Comparison of ENCODE assay signal across 18 cellular contexts in the genomic region with DNA sequence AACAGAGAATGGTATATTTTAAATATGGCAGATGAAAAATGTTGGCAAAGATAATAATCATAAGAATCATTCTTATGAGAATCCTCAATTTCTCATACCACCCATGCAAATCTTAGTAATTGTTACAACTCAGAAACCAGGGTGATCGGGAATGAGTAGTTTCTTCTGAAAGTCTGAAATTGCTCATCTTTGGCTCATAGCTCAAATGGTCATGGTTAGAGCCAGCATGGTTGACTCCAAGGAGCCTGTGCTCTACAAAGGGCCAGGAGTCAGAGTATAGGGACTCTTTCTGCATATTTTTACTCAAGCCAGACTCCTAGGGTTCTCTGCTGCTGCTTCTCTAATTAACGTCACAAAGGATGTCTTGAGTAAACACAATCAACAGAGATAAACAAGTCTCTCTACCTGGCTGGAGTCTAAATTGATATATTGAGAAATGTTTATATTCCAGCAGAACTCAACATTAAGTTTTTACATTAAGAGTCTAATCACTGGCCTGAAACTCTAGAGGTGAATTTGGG. TPM values are rescaled to one million over a fixed set of nuclear protein-coding genes. Genes with fewer than 3 reads are reported as not detected.
DNase-seq lines count a peak whose midpoint lies in the region; ATAC-seq, FAIRE-seq and TF ChIP-seq lines count a peak whose summit lies in the region.
"Had no signal": no experiment of that assay in that cellular context is flagged by ENCODE, and none has a peak within 500 bp of the region (broad histone marks: within the 10 kb centered on the region; RNA-seq: fewer than 3 reads in every experiment).

No MANE protein-coding gene starts in this region.

- no peak overlapping the region for H3K4me3 Mint-ChIP-seq in activated CD8-positive, alpha-beta T cell treated with anti-CD3 and anti-CD28 coated beads for 36 hours
- H3K4me3 Mint-ChIP-seq in activated CD8-positive, alpha-beta T cell treated with anti-CD3 and anti-CD28 coated beads, Interleukin-2, amount 10 ng/mL, durations not matched to agents 7 days and 5 days, result no peak overlapping the region
- H3K4me3 Mint-ChIP-seq in IgD-negative memory B cell (peak overlapping the region in 2 of 4 donors; percentile 87 to 88), progenitor cell of endocrine pancreas (ENCODE audit: low read depth) (peak overlapping the region; percentile 98)

- H3K56ac ChIP-seq in H1 (replicated peaks; ENCODE audit: insufficient read length, low read depth, low read length), result no peak overlapping the region

- H3K4me1 Mint-ChIP-seq in activated CD8-positive, alpha-beta T cell treated with anti-CD3 and anti-CD28 coated beads for 36 hours (ENCODE audit: low read depth), result peaks cover 48% of the 10 kb centered on the region
- H3K4me1 Mint-ChIP-seq in activated CD8-positive, alpha-beta T cell treated with anti-CD3 and anti-CD28 coated beads, Interleukin-2, amount 10 ng/mL, durations not matched to agents 7 days and 5 days (ENCODE audit: low read depth), result peaks cover 36% of the 10 kb centered on the region
- peaks cover 24 to 30% (median 30%) of the 10 kb centered on the region in 3 donors for H3K4me1 Mint-ChIP-seq in IgD-negative memory B cell
- H3K4me1 Mint-ChIP-seq in progenitor cell of endocrine pancreas (ENCODE audit: low read depth), result peaks cover 25% of the 10 kb centered on the region

- H3K79me2 ChIP-seq in H1 (ENCODE audit: control insufficient read depth in 1 of 2, insufficient read depth in 2 of 2, low read length in 2 of 2), result peaks cover 7 to 25% of the 10 kb centered on the region in 2 experiments; a peak in 3 of 4 replicates

- H3K23me2 ChIP-seq in H1 (ENCODE audit: low read depth, low read length), result peaks cover 10% of the 10 kb centered on the region; the same call in 1 of the 2 replicates

- no peak overlapping the region for H2BK15ac ChIP-seq in H1 (ENCODE audit: low read length)

- H3K27ac ChIP-seq in H1 (ENCODE audit: low read depth, low read length), result no peak overlapping the region
- H3K27ac ChIP-seq: SK-N-MC, testis had no signal

- H4K5ac ChIP-seq in H1 (ENCODE audit: insufficient read length, low read depth, low read length), result peak overlapping the region; percentile 16

- peak overlapping the region in 1 of 2 experiments; percentile 12; a peak in 2 of 4 replicates for H3K4me2 ChIP-seq in H1 (ENCODE audit: insufficient read depth in 1 of 2, low read depth in 2 of 2, low read length in 2 of 2)

- H3K9me3 ChIP-seq in H1 (ENCODE audit: insufficient read depth in 2 of 2, low read depth in 1 of 2, low read length in 1 of 2), result no peaks in the 10 kb centered on the region
- H3K9me3 ChIP-seq: testis had no signal

- peak overlapping the region; percentile 90 for H3K27ac Mint-ChIP-seq in activated CD8-positive, alpha-beta T cell treated with anti-CD3 and anti-CD28 coated beads for 36 hours
- H3K27ac Mint-ChIP-seq in activated CD8-positive, alpha-beta T cell treated with anti-CD3 and anti-CD28 coated beads, Interleukin-2, amount 10 ng/mL, durations not matched to agents 7 days and 5 days, result no peak overlapping the region
- H3K27ac Mint-ChIP-seq in IgD-negative memory B cell (peak overlapping the region; percentile 90 to 98 (median 97)), progenitor cell of endocrine pancreas (no peak overlapping the region)

- TF ChIP-seq EP300 in H1 (IDR thresholded peaks at IDR 0.05; ENCODE audit: borderline replicate concordance in 1 of 2, low read depth in 2 of 2, low read length in 2 of 2), result no peak

- no peak overlapping the region; a peak in 1 of 7 replicates for H3K9ac ChIP-seq in H1 (replicated peaks in 1 of 4; ENCODE audit: extremely low read depth in 1 of 4, low read depth in 3 of 4, low read length in 3 of 4)

- intact Hi-C loops in activated CD8-positive, alpha-beta T cell treated with anti-CD3 and anti-CD28 coated beads for 36 hours (cut with micrococcal nuclease), result no loop called here

- DNase-seq in activated CD8-positive, alpha-beta T cell treated with anti-CD3 and anti-CD28 coated beads for 36 hours, result peak; percentile 39
- no peak for DNase-seq in activated CD8-positive, alpha-beta T cell treated with anti-CD3 and anti-CD28 coated beads, Interleukin-2, amount 10 ng/mL, durations not matched to agents 7 days and 5 days
- DNase-seq in H1 (ENCODE audit: low read depth in 1 of 2, low spot score in 2 of 2) (no peak), progenitor cell of endocrine pancreas (ENCODE audit: low spot score, unreplicated experiment) (no peak), DMS79 (lab: John Stamatoyannopoulos, UW) (no peak)
- DNase-seq: COR-L47, cortex of kidney, NCI-H446 treated with DMSO at 0.1 percent for 48 hours, testis had no signal

- no peak for TF ChIP-seq CTCF in activated CD8-positive, alpha-beta T cell treated with anti-CD3 and anti-CD28 coated beads for 36 hours (IDR thresholded peaks at IDR 0.05)
- no peak for TF ChIP-seq CTCF in H1 (IDR thresholded peaks at IDR 0.05; ENCODE audit: control extremely low read depth in 1 of 3, insufficient read depth in 1 of 3, low read depth in 1 of 3, low read length in 3 of 3)
- no peak for TF ChIP-seq CTCF in progenitor cell of endocrine pancreas (IDR thresholded peaks at IDR 0.05; ENCODE audit: unreplicated experiment)

- H3K27me3 ChIP-seq in H1 (replicated peaks in 1 of 4; ENCODE audit: control insufficient read depth in 3 of 4, extremely low read depth in 1 of 4, insufficient read depth in 3 of 4, low read length in 3 of 4), result no peaks in the 10 kb centered on the region
- H3K27me3 ChIP-seq: testis had no signal

- TF ChIP-seq RAD21 in H1 (IDR thresholded peaks at IDR 0.05 in 1 of 2, conservative IDR thresholded peaks at IDR 0.05 in 1 of 2; ENCODE audit: low read depth in 2 of 2, low read length in 2 of 2), result no peak

- H3K14ac ChIP-seq in H1 (ENCODE audit: insufficient read length), result no peak overlapping the region

- POLR2A ChIA-PET in activated CD8-positive, alpha-beta T cell treated with anti-CD3 and anti-CD28 coated beads for 36 hours (lab: Charles Lee), result interaction anchor here (1.2 kb wide), 1 partner anchor 12 kb away, joined by 4 read pairs; no protein-coding TSS in a partner anchor
- POLR2A ChIA-PET in activated CD8-positive, alpha-beta T cell treated with anti-CD3 and anti-CD28 coated beads, Interleukin-2, amount 10 ng/mL, durations not matched to agents 7 days and 5 days (lab: Charles Lee), result interaction anchor here (1.5 kb wide), 1 partner anchor 13 kb away, joined by 4 read pairs; no protein-coding TSS in a partner anchor
- POLR2A ChIA-PET in H1 (lab: Charles Lee; ENCODE audit: partially characterized antibody), result interaction anchor here (2.2 to 10.5 kb wide), 3 partner anchors 16 to 25 kb away, joined by 6 to 70 read pairs (median 21); no protein-coding TSS in a partner anchor

- H2BK120ac ChIP-seq in H1 (replicated peaks; ENCODE audit: low read depth, low read length), result no peak overlapping the region

- H2BK20ac ChIP-seq in H1 (ENCODE audit: low read length), result no peak overlapping the region

- H3K4me1 ChIP-seq in H1 (replicated peaks in 1 of 4; ENCODE audit: control insufficient read depth in 3 of 4, insufficient read depth in 4 of 4, low read length in 3 of 4), result peaks cover 2 to 17% (median 7%) of the 10 kb centered on the region in 4 experiments; a peak in 4 of 7 replicates

- H2BK5ac ChIP-seq in H1 (ENCODE audit: low read depth, low read length), result no peak overlapping the region

- H2AK5ac ChIP-seq in H1 (ENCODE audit: low read depth, low read length), result no peak overlapping the region

- H3K18ac ChIP-seq in H1 (ENCODE audit: extremely low read depth, low read length), result no peak overlapping the region

- H3K79me1 ChIP-seq in H1 (ENCODE audit: low read depth, low read length), result peaks cover 8% of the 10 kb centered on the region; the same call in 1 of the 2 replicates

- no peaks in the 10 kb centered on the region for H3K27me3 Mint-ChIP-seq in activated CD8-positive, alpha-beta T cell treated with anti-CD3 and anti-CD28 coated beads for 36 hours
- peaks cover 5% of the 10 kb centered on the region for H3K27me3 Mint-ChIP-seq in activated CD8-positive, alpha-beta T cell treated with anti-CD3 and anti-CD28 coated beads, Interleukin-2, amount 10 ng/mL, durations not matched to agents 7 days and 5 days (ENCODE audit: low read depth)
- peaks cover 3% of the 10 kb centered on the region for H3K27me3 Mint-ChIP-seq in IgD-negative memory B cell
- peaks cover 3% of the 10 kb centered on the region for H3K27me3 Mint-ChIP-seq in progenitor cell of endocrine pancreas

- H3K9me3 Mint-ChIP-seq in activated CD8-positive, alpha-beta T cell treated with anti-CD3 and anti-CD28 coated beads for 36 hours, result no peaks in the 10 kb centered on the region
- H3K9me3 Mint-ChIP-seq in activated CD8-positive, alpha-beta T cell treated with anti-CD3 and anti-CD28 coated beads, Interleukin-2, amount 10 ng/mL, durations not matched to agents 7 days and 5 days (ENCODE audit: insufficient read depth), result no peaks in the 10 kb centered on the region
- H3K9me3 Mint-ChIP-seq in IgD-negative memory B cell, result no peaks in the 10 kb centered on the region
- H3K9me3 Mint-ChIP-seq in progenitor cell of endocrine pancreas (ENCODE audit: low read depth), result no peaks in the 10 kb centered on the region

- no peak for FAIRE-seq in H1 (lab: Jason Lieb, UNC)
- FAIRE-seq: astrocyte, G401.6, keratinocyte had no signal

- no peak overlapping the region for H2BK12ac ChIP-seq in H1 (ENCODE audit: low read depth, low read length)

- no peak overlapping the region for H3K4ac ChIP-seq in H1 (replicated peaks; ENCODE audit: insufficient read length, low read depth, low read length)

- no peak overlapping the region for H4K8ac ChIP-seq in H1 (ENCODE audit: extremely low read depth, insufficient read depth, low read length)

- peaks cover 9 to 11% of the 10 kb centered on the region in 2 experiments for H4K20me1 ChIP-seq in H1 (replicated peaks in 1 of 2; ENCODE audit: control insufficient read depth in 1 of 2, insufficient read depth in 2 of 2, low read length in 2 of 2)

- CTCF ChIA-PET in activated CD8-positive, alpha-beta T cell treated with anti-CD3 and anti-CD28 coated beads for 36 hours (lab: Charles Lee), result interaction anchor here (1.6 to 10.9 kb wide), 4 partner anchors 10 to 50 kb away, joined by 5 to 99 read pairs (median 8); no protein-coding TSS in a partner anchor
- CTCF ChIA-PET in activated CD8-positive, alpha-beta T cell treated with anti-CD3 and anti-CD28 coated beads, Interleukin-2, amount 10 ng/mL, durations not matched to agents 7 days and 5 days (lab: Charles Lee), result interaction anchor here (1.1 to 3.2 kb wide), 5 partner anchors 9 to 212 kb away, joined by 3 to 27 read pairs (median 16); no protein-coding TSS in a partner anchor
- CTCF ChIA-PET in H1 (lab: Charles Lee; ENCODE audit: partially characterized antibody), result interaction anchor here (0.8 to 16.2 kb wide), 6 partner anchors 7 to 53 kb away, joined by 3 to 187 read pairs (median 4); no protein-coding TSS in a partner anchor

- TF ChIP-seq POLR2A in H1 (IDR thresholded peaks at IDR 0.05; ENCODE audit: control extremely low read depth in 1 of 2, low read depth in 2 of 2, low read length in 2 of 2), result no peak

- peaks cover 2 to 10% (median 7%) of the 10 kb centered on the region in 4 experiments; a peak in 7 of 8 replicates for H3K36me3 ChIP-seq in H1 (ENCODE audit: control insufficient read depth in 2 of 4, insufficient read depth in 4 of 4, low read length in 3 of 4)

- H3K4me3 ChIP-seq in H1 (ENCODE audit: extremely low read depth in 1 of 4, insufficient read depth in 2 of 4, low read depth in 3 of 4, low read length in 4 of 4), result peak overlapping the region in 1 of 4 experiments; percentile 6; a peak in 1 of 8 replicates
- H3K4me3 ChIP-seq: testis had no signal

- peaks cover 23% of the 10 kb centered on the region for H3K36me3 Mint-ChIP-seq in activated CD8-positive, alpha-beta T cell treated with anti-CD3 and anti-CD28 coated beads for 36 hours (ENCODE audit: low read depth)
- peaks cover 27% of the 10 kb centered on the region for H3K36me3 Mint-ChIP-seq in activated CD8-positive, alpha-beta T cell treated with anti-CD3 and anti-CD28 coated beads, Interleukin-2, amount 10 ng/mL, durations not matched to agents 7 days and 5 days (ENCODE audit: low read depth)
- H3K36me3 Mint-ChIP-seq in IgD-negative memory B cell (peaks cover 7% of the 10 kb centered on the region), progenitor cell of endocrine pancreas (ENCODE audit: insufficient read depth) (peaks cover 6% of the 10 kb centered on the region)

- H3K23ac ChIP-seq in H1 (ENCODE audit: insufficient read length), result no peak overlapping the region

- ATAC-seq in activated CD8-positive, alpha-beta T cell treated with anti-CD3 and anti-CD28 coated beads for 36 hours, result peak; percentile 36
- no peak for ATAC-seq in activated CD8-positive, alpha-beta T cell treated with anti-CD3 and anti-CD28 coated beads, Interleukin-2, amount 10 ng/mL, durations not matched to agents 7 days and 5 days
- ATAC-seq in GM21381 (IDR thresholded peaks at IDR 0.05; ENCODE audit: unreplicated experiment) (no peak), GM18909 (IDR thresholded peaks at IDR 0.05; ENCODE audit: poor library complexity, unreplicated experiment) (no peak)
- ATAC-seq: esophagus mucosa had no signal

- WGBS in H1 (ENCODE audit: extremely low coverage in 1 of 2, insufficient coverage in 1 of 2, insufficient read length in 1 of 2, insufficient replicate concordance in 2 of 2, low coverage in 1 of 2, low lambda C conversion rate in 2 of 2, missing lambda C conversion rate in 1 of 2), 2 experiments, result 57% methylated on average over 2 of the region's 2 CpGs; no CpG with 5 or more reads in 1 of the 2 experiments

- no peak overlapping the region for H2AFZ ChIP-seq in H1 (ENCODE audit: low read length)

- no peak overlapping the region for H4K91ac ChIP-seq in H1 (replicated peaks; ENCODE audit: insufficient read length, low read length)

RNA-seq across cellular contexts. Expression of a gene that starts 1.9 kb away (rescaled TPM):
- total RNA-seq in activated CD8-positive, alpha-beta T cell treated with anti-CD3 and anti-CD28 coated beads for 36 hours, result 10 to 100 TPM; 47.7 to 47.9 TPM
- total RNA-seq in activated CD8-positive, alpha-beta T cell treated with anti-CD3 and anti-CD28 coated beads, Interleukin-2, amount 10 ng/mL, durations not matched to agents 7 days and 5 days, result 10 to 100 TPM; 38.2 to 40.2 TPM
- polyA plus RNA-seq in IgD-negative memory B cell, result 4.7 TPM
- total RNA-seq in H1 (2021; fragmentation: NEBNext Ultra II Directional; extraction: Animal tissue kit (Norgen Biotek cat#: 25700)), result 23.8 and 26.6 TPM in 2 replicates
- 6.0 and 7.0 TPM in 2 replicates for polyA plus RNA-seq in H1 (2011; rRNA removed)
- polyA plus RNA-seq in H1 (2011; cell fraction: cytosol; rRNA removed), result 7.6 TPM
- 6.8 TPM for polyA plus RNA-seq in H1 (2011; cell fraction: nucleus; rRNA removed)
- 8.9 to 12.0 TPM (median 9.7 TPM) in 4 replicates for polyA plus RNA-seq in H1 (2012, experiment 1 of 2)
- 1.0 TPM for polyA plus RNA-seq in H1 (2012, experiment 2 of 2)
- polyA plus RNA-seq in H1 (2013, experiment 1 of 2), result 6.9 TPM
- 6.3 TPM for polyA plus RNA-seq in H1 (2013, experiment 2 of 2)
- polyA minus RNA-seq in H1 (2011; rRNA and poly(A)+ RNA removed), result 24.8 and 27.2 TPM in 2 replicates
- polyA minus RNA-seq in H1 (2011; cell fraction: cytosol; rRNA and poly(A)+ RNA removed), result 14.2 TPM
- polyA minus RNA-seq in H1 (2011; cell fraction: nucleus; rRNA and poly(A)+ RNA removed), result 19.3 TPM
- total RNA-seq in progenitor cell of endocrine pancreas, result 31.8 and 32.5 TPM in 2 replicates

RNA-seq across cellular contexts. Expression of a gene that starts 40.5 kb away (rescaled TPM):
- not detected for total RNA-seq in activated CD8-positive, alpha-beta T cell treated with anti-CD3 and anti-CD28 coated beads for 36 hours
- total RNA-seq in activated CD8-positive, alpha-beta T cell treated with anti-CD3 and anti-CD28 coated beads, Interleukin-2, amount 10 ng/mL, durations not matched to agents 7 days and 5 days, result not detected
- not detected for polyA plus RNA-seq in IgD-negative memory B cell
- 0.17 and 0.25 TPM in 2 replicates for total RNA-seq in H1 (2021; fragmentation: NEBNext Ultra II Directional; extraction: Animal tissue kit (Norgen Biotek cat#: 25700))
- 0.26 and 0.28 TPM in 2 replicates for polyA plus RNA-seq in H1 (2011; rRNA removed)
- 0.36 TPM for polyA plus RNA-seq in H1 (2011; cell fraction: cytosol; rRNA removed)
- polyA plus RNA-seq in H1 (2011; cell fraction: nucleus; rRNA removed), result 0.29 TPM
- polyA plus RNA-seq in H1 (2012, experiment 1 of 2), result 0.24 to 0.37 TPM (median 0.31 TPM) in 3 of 4 replicates, not detected in the other
- 0.08 TPM for polyA plus RNA-seq in H1 (2012, experiment 2 of 2)
- 0.12 TPM for polyA plus RNA-seq in H1 (2013, experiment 1 of 2)
- 0.13 TPM for polyA plus RNA-seq in H1 (2013, experiment 2 of 2)
- 0.22 and 0.27 TPM in 2 replicates for polyA minus RNA-seq in H1 (2011; rRNA and poly(A)+ RNA removed)
- not detected for polyA minus RNA-seq in H1 (2011; cell fraction: cytosol; rRNA and poly(A)+ RNA removed)
- polyA minus RNA-seq in H1 (2011; cell fraction: nucleus; rRNA and poly(A)+ RNA removed), result not detected
- 0.67 and 0.72 TPM in 2 replicates for total RNA-seq in progenitor cell of endocrine pancreas
- total RNA-seq: astrocyte, esophagus mucosa, posterior vena cava had no signal
- polyA plus RNA-seq: keratinocyte had no signal

Comparison
In these comparisons a context has a peak if more than half of its experiments do, and no peak if none do; other contexts are left out.
1. H3K27ac Mint-ChIP-seq: peak in activated CD8-positive, alpha-beta T cell treated with anti-CD3 and anti-CD28 coated beads for 36 hours (single experiment) and IgD-negative memory B cell (3 of 3); none in activated CD8-positive, alpha-beta T cell treated with anti-CD3 and anti-CD28 coated beads, Interleukin-2, amount 10 ng/mL, durations not matched to agents 7 days and 5 days (single experiment) and progenitor cell of endocrine pancreas (single experiment).